In the genomic region with DNA sequence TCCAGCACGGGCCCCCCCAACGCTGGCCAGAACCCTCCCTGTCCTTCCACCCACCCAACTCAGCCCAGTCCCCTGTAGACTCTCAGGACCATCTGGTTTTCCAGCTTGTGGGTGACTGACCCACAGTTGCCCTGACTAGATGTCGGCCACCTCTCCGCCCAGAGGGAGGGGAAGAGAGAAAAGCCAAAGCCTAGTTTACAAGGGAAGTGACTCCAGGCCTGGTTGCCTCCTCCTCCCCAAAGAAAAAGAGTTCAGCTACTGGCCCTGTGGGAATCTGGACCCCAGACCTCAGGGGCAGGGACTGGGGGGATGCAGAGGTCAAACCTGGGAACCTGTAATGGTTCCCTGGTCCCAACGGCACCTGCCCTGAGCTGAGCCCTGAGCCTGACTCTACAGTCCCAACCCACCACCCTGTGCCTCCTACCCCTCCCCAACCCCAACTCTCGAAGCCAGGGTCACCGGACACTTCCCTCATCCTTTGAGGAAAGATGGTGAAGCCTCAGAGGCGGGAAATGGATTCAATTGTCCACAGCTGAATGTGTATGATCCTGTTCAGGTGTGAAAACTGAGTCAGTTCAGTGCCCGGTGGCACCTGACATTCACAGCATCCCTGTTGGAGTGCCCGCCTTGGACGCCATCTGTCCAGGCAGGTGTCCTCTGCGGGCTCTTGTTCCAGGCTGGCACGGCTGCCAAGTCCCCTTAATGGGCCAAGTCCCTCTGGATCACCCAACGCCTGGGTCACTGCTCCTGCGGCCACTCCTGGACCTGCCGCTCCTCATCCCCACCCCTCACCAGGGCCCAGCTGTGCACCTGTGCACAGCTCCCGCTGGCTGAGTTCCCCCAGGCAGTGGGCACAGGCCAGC, we compare ENCODE assay signal across 10 cellular contexts. TPM values are rescaled to one million over a fixed set of nuclear protein-coding genes. Genes with fewer than 3 reads are reported as not detected.
A peak's percentile ranks its signal among the peaks of the same experiment; 100 is the strongest.
DNase-seq lines count a peak whose midpoint lies in the region; ATAC-seq lines count a peak whose summit lies in the region.
"Had no signal": no experiment of that assay in that cellular context is flagged by ENCODE, and none has a peak within 500 bp of the region (broad histone marks: within the 10 kb centered on the region; RNA-seq: fewer than 3 reads in every experiment).

No MANE protein-coding gene starts in this region.

- H3K27me3 ChIP-seq in MG63 (no peaks in the 10 kb centered on the region), mucosa of stomach (ENCODE audit: control insufficient read depth, insufficient read depth, low read length) (no peaks in the 10 kb centered on the region)

- H3K9ac ChIP-seq in mucosa of stomach (ENCODE audit: low read length), result peak overlapping the region; percentile 28

- H3K4me3 ChIP-seq in MG63, result 0 out of 2 replicates have a peak overlapping the region, but pooled peaks have one; percentile 4
- no peak overlapping the region for H3K4me3 ChIP-seq in mucosa of stomach (ENCODE audit: low read length)

- H3K9me3 ChIP-seq in MG63, result no peaks in the 10 kb centered on the region
- H3K9me3 ChIP-seq in mucosa of stomach (ENCODE audit: control insufficient read depth, low read length), result no peaks in the 10 kb centered on the region

- H3K36me3 ChIP-seq in MG63, result no peaks in the 10 kb centered on the region
- H3K36me3 ChIP-seq in mucosa of stomach (ENCODE audit: control insufficient read depth, insufficient read depth, low read length), result no peaks in the 10 kb centered on the region

- ATAC-seq in HG02884 (IDR thresholded peaks at IDR 0.05; ENCODE audit: unreplicated experiment) (no peak), GM19455 (IDR thresholded peaks at IDR 0.05; ENCODE audit: unreplicated experiment) (no peak)

- H3K4me1 ChIP-seq in mucosa of stomach (ENCODE audit: control insufficient read depth, insufficient read depth, low read length), result peaks cover 39% of the 10 kb centered on the region

- DNase-seq in A172 (ENCODE audit: low spot score), result peak; percentile 72
- no peak for DNase-seq in MG63
- DNase-seq in cerebellar nuclear complex (lab: John Stamatoyannopoulos, UW), result peak; percentile 33 to 68
- no peak for DNase-seq in NCI-H2171 treated with DMSO at 0.1 percent for 48 hours (lab: John Stamatoyannopoulos, UW)
- DNase-seq in NCI-H1436 (lab: John Stamatoyannopoulos, UW), result no peak
- DNase-seq: NCI-H187 treated with DMSO at 0.1 percent for 48 hours; stimulated activated naive CD8-positive, alpha-beta T cell treated with anti-CD3 and anti-CD28 coated beads, Interleukin-15, amount 100 ng/mL, for 72 hours had no signal

RNA-seq across cellular contexts. Expression of a gene that starts 21.0 kb away (rescaled TPM):
- 4.5 and 6.3 TPM in 2 replicates for total RNA-seq in A172 (2014; rRNA removed; shearing (Covaris generic))
- total RNA-seq in MG63 (2014; rRNA removed; shearing (Covaris generic); ENCODE audit: low replicate concordance), result 5.6 and 7.9 TPM in 2 replicates

Comparison
In these comparisons a context has a peak if more than half of its experiments do, and no peak if none do; other contexts are left out.
1. DNase-seq: peak in A172 (single experiment) and cerebellar nuclear complex (2 of 2); none in MG63 (single experiment), NCI-H2171 treated with DMSO at 0.1 percent for 48 hours (single experiment) and NCI-H1436 (single experiment).